In the genomic region with DNA sequence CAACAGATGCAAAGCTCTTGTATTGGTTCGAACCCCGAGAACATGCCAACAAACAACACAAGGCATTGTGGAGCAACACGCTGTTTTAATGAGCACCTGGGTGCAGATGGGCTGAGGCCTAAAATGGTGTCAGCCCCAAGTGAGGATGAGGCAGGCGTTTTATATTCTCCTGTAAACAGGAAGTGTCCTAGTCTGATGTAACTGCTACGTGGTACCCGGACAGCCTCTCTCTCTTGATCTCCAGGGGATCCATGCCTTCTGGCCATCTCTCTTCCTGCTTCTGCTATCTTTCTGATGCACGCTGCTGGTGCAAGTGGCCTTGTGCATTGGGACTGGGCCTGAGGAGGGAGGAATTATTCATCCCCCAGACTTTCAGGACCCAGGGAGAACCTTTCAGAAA, we compare ENCODE assay signal across 23 cellular contexts. TPM values are rescaled to one million over a fixed set of nuclear protein-coding genes. Genes with fewer than 3 reads are reported as not detected.
"Had no signal": no experiment of that assay in that cellular context is flagged by ENCODE, and none has a peak within 500 bp of the region (broad histone marks: within the 10 kb centered on the region; RNA-seq: fewer than 3 reads in every experiment).

No MANE protein-coding gene starts in this region.

- H3K27me3 Mint-ChIP-seq: stimulated activated naive CD8-positive, alpha-beta T cell treated with anti-CD3 and anti-CD28 coated beads, Interleukin-15, amount 100 ng/mL, for 72 hours had no signal

- H3K27ac Mint-ChIP-seq: naive B cell; nephron; stimulated activated naive B cell treated with anti-CD40 and anti-IgM and Interleukin-4, amounts not matched to agents 10 μg/mL and 1 μg/mL and 100 μg/mL, for 72 hours had no signal

- H3K4me1 ChIP-seq: esophagus squamous epithelium, gastroesophageal sphincter, left ventricle myocardium inferior, psoas muscle, right lobe of liver, transverse colon had no signal

- H3K9me3 Mint-ChIP-seq: stimulated activated naive CD8-positive, alpha-beta T cell treated with anti-CD3 and anti-CD28 coated beads, Interleukin-15, amount 100 ng/mL, for 72 hours had no signal

- H3K4me3 ChIP-seq: esophagus squamous epithelium, gastroesophageal sphincter, left ventricle myocardium inferior, lung, psoas muscle, right lobe of liver, thoracic aorta, transverse colon had no signal

- DNase-seq: effector memory CD4-positive, alpha-beta T cell; esophagus squamous epithelium; foreskin fibroblast; kidney; left cardiac atrium; left ventricle myocardium inferior; mesenchymal stem cell; naive B cell; psoas muscle; retina; right lobe of liver; stimulated activated CD4-positive, alpha-beta T cell treated with anti-CD3 and anti-CD28 coated beads, Interleukin-1b, Interleukin-23, amount 100 ng/mL, for 48 hours; stimulated activated CD4-positive, alpha-beta T cell treated with anti-CD3 and anti-CD28 coated beads, Interleukin-4, amount 100 ng/mL, for 24 hours; stimulated activated naive B cell treated with anti-CD40 and anti-IgM and Interleukin-4, amounts not matched to agents 10 μg/mL and 1 μg/mL and 100 μg/mL, for 72 hours; stimulated activated naive CD8-positive, alpha-beta T cell treated with anti-CD3 and anti-CD28 coated beads, Interleukin-15, amount 100 ng/mL, for 72 hours; transverse colon had no signal

- FAIRE-seq: endometrium, kidney had no signal

- ATAC-seq: gastroesophageal sphincter; left cardiac atrium; psoas muscle; right lobe of liver; stimulated activated naive B cell treated with anti-CD40 and anti-IgM and Interleukin-4, amounts not matched to agents 10 μg/mL and 1 μg/mL and 100 μg/mL, for 72 hours; stimulated activated naive CD8-positive, alpha-beta T cell treated with anti-CD3 and anti-CD28 coated beads, Interleukin-15, amount 100 ng/mL, for 72 hours had no signal

- H3K9me3 ChIP-seq: esophagus squamous epithelium, gastroesophageal sphincter, left ventricle myocardium inferior, psoas muscle, right lobe of liver, thoracic aorta, transverse colon had no signal

- H3K36me3 Mint-ChIP-seq: naive B cell; stimulated activated naive B cell treated with anti-CD40 and anti-IgM and Interleukin-4, amounts not matched to agents 10 μg/mL and 1 μg/mL and 100 μg/mL, for 72 hours had no signal

- H3K4me1 Mint-ChIP-seq: naive B cell; nephron; stimulated activated naive B cell treated with anti-CD40 and anti-IgM and Interleukin-4, amounts not matched to agents 10 μg/mL and 1 μg/mL and 100 μg/mL, for 72 hours; stimulated activated naive CD8-positive, alpha-beta T cell treated with anti-CD3 and anti-CD28 coated beads, Interleukin-15, amount 100 ng/mL, for 72 hours had no signal

- H3K4me3 Mint-ChIP-seq: naive B cell; nephron; stimulated activated naive B cell treated with anti-CD40 and anti-IgM and Interleukin-4, amounts not matched to agents 10 μg/mL and 1 μg/mL and 100 μg/mL, for 72 hours; stimulated activated naive CD8-positive, alpha-beta T cell treated with anti-CD3 and anti-CD28 coated beads, Interleukin-15, amount 100 ng/mL, for 72 hours had no signal

- H3K27me3 ChIP-seq: esophagus squamous epithelium, gastroesophageal sphincter, right lobe of liver, transverse colon had no signal

- H3K27ac ChIP-seq: epithelial cell of prostate, esophagus squamous epithelium, gastroesophageal sphincter, left ventricle myocardium inferior, psoas muscle, right lobe of liver, thoracic aorta, transverse colon had no signal

- H3K36me3 ChIP-seq: esophagus squamous epithelium, gastroesophageal sphincter, left ventricle myocardium inferior, right lobe of liver, thoracic aorta, transverse colon had no signal

RNA-seq across cellular contexts. Expression of a gene that starts 19.4 kb away (rescaled TPM):
- total RNA-seq: left ventricle myocardium inferior, right lobe of liver, subcutaneous adipose tissue, thoracic aorta had no signal
